ENCODE assay signal across 26 cellular contexts in the genomic region with DNA sequence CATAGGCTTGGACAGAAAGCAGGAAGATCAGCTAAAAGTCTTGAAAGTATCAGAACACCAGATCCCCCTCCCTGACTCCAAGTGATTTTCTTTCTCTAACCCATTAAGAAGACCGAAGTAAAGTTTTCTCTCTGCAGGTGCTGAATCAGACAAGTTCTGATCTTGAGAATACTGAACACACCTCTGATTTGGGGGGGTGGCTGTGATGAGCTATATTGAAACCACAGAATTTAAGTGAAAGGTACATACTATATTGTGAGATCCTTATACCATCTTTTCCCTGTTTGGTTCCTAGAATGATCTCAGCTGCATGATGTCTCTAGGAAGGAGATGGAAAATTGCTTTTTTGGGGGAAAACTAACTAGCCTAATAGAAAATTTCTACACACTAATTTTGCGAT.
"Had no signal": no experiment of that assay in that cellular context is flagged by ENCODE, and none has a peak within 500 bp of the region (broad histone marks: within the 10 kb centered on the region; RNA-seq: fewer than 3 reads in every experiment).

No MANE protein-coding gene starts in this region.

- ATAC-seq: activated CD4-positive, CD25-positive, alpha-beta regulatory T cell treated with anti-CD3 and anti-CD28 coated beads, Interleukin-2, amount 50 U/mL, for 24 hours; activated naive CD4-positive, alpha-beta T cell treated with anti-CD3 and anti-CD28 coated beads, Interleukin-2, amount 50 U/mL, for 72 hours; activated T-cell treated with anti-CD3 and anti-CD28 coated beads, Interleukin-2, amount 50 U/mL, for 72 hours; esophagus mucosa had no signal

- DNase-seq: activated B cell treated with CpG ODN at 0.5 μM for 24 hours; activated CD4-positive, alpha-beta memory T cell treated with anti-CD3 and anti-CD28 coated beads, Interleukin-2, amount 10 ng/mL, durations not matched to agents 7 days and 5 days; activated CD4-positive, alpha-beta T cell treated with anti-CD3 and anti-CD28 coated beads for 48 hours; activated CD8-positive, alpha-beta memory T cell treated with anti-CD3 and anti-CD28 coated beads, Interleukin-2, amount 50 U/mL, for 48 hours; activated gamma-delta T cell; activated naive CD4-positive, alpha-beta T cell; activated naive CD4-positive, alpha-beta T cell treated with anti-CD3 and anti-CD28 coated beads, Interleukin-2, amount 10 ng/mL, durations not matched to agents 7 days and 5 days; activated naive CD8-positive, alpha-beta T cell treated with anti-CD3 and anti-CD28 coated beads, Interleukin-2, amount 10 ng/mL, durations not matched to agents 7 days and 5 days; activated T-cell treated with anti-CD3 and anti-CD28 coated beads for 4 hours; activated T-cell treated with anti-CD3 and anti-CD28 coated beads, Interleukin-2, amount 50 U/mL, for 24 hours; activated T-cell treated with anti-CD3 and anti-CD28 coated beads, Interleukin-2, amount 50 U/mL, for 72 hours; central memory CD4-positive, alpha-beta T cell; cerebellar nuclear complex; colonic mucosa; dorsolateral prefrontal cortex; effector memory CD4-positive, alpha-beta T cell; endodermal cell; foreskin fibroblast; head of caudate nucleus; hypothalamus; T1000; WERI-Rb-1 had no signal

- FAIRE-seq: frontal cortex had no signal
